ENCODE assay signal across 21 cellular contexts in the genomic region with DNA sequence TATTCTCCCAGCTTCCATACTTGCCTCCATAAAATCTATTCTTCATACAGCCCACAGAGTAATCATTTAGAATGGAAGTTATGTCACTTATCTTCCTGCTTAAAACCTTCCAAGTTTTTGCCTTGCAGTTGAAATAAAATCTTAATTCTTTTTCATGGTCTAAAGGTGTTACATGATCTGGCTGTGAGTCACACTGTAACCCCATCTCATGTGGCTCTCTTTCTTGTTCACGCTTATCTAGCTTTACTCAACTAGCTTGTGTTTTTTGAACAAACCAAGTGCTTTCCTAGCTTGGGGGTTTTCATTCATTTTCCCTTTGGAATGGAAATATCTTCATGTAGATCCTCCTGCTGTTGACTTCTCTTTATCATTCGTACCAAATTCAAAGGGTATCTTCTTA. TPM values are rescaled to one million over a fixed set of nuclear protein-coding genes. Genes with fewer than 3 reads are reported as not detected.
DNase-seq lines count a peak whose midpoint lies in the region; ATAC-seq and TF ChIP-seq lines count a peak whose summit lies in the region.
"Had no signal": no experiment of that assay in that cellular context is flagged by ENCODE, and none has a peak within 500 bp of the region (broad histone marks: within the 10 kb centered on the region; RNA-seq: fewer than 3 reads in every experiment).

No MANE protein-coding gene starts in this region.

- H3K27me3 Mint-ChIP-seq in MCF 10A (ENCODE audit: insufficient read depth, unreplicated experiment): no peaks in the 10 kb centered on the region
- H3K27me3 Mint-ChIP-seq in activated CD8-positive, alpha-beta T cell treated with anti-CD3 and anti-CD28 coated beads, Interleukin-2, amount 10 ng/mL, durations not matched to agents 7 days and 5 days (ENCODE audit: low read depth): no peaks in the 10 kb centered on the region
- no peaks in the 10 kb centered on the region for H3K27me3 Mint-ChIP-seq in stimulated activated naive CD8-positive, alpha-beta T cell treated with anti-CD3 and anti-CD28 coated beads, Interleukin-15, amount 100 ng/mL, for 72 hours
- H3K27me3 Mint-ChIP-seq: brain had no signal

- CTCF ChIA-PET in MCF 10A (lab: Yijun Ruan, JAX): interaction anchor here (1.2 kb wide), 1 partner anchor 13 kb away, joined by 5 read pairs; no protein-coding TSS in a partner anchor
- CTCF ChIA-PET in activated CD8-positive, alpha-beta T cell treated with anti-CD3 and anti-CD28 coated beads, Interleukin-2, amount 10 ng/mL, durations not matched to agents 7 days and 5 days (lab: Charles Lee): interaction anchor here (0.8 to 2.4 kb wide), 3 partner anchors 10 to 66 kb away, joined by 3 to 9 read pairs (median 5); no protein-coding TSS in a partner anchor

- no peaks in the 10 kb centered on the region for H3K4me1 ChIP-seq in breast epithelium
- H3K4me1 ChIP-seq in fibroblast of lung (ENCODE audit: control insufficient read depth, extremely low read depth, insufficient read depth, low read length): no peaks in the 10 kb centered on the region
- H3K4me1 ChIP-seq: Caco-2, psoas muscle, tibial nerve had no signal

- peaks cover 11% of the 10 kb centered on the region for H3K4me1 Mint-ChIP-seq in MCF 10A (ENCODE audit: insufficient read depth, unreplicated experiment)
- peaks cover 57% of the 10 kb centered on the region for H3K4me1 Mint-ChIP-seq in activated CD8-positive, alpha-beta T cell treated with anti-CD3 and anti-CD28 coated beads, Interleukin-2, amount 10 ng/mL, durations not matched to agents 7 days and 5 days (ENCODE audit: low read depth)
- H3K4me1 Mint-ChIP-seq in stimulated activated naive CD8-positive, alpha-beta T cell treated with anti-CD3 and anti-CD28 coated beads, Interleukin-15, amount 100 ng/mL, for 72 hours: peaks cover 55% of the 10 kb centered on the region
- H3K4me1 Mint-ChIP-seq: brain, neural crest cell had no signal

- H3K36me3 ChIP-seq in breast epithelium (no peaks in the 10 kb centered on the region), fibroblast of lung (ENCODE audit: control insufficient read depth, insufficient read depth, low read length) (no peaks in the 10 kb centered on the region)
- H3K36me3 ChIP-seq: spleen, tibial nerve had no signal

- H3K27me3 ChIP-seq in breast epithelium (no peaks in the 10 kb centered on the region), fibroblast of lung (ENCODE audit: control insufficient read depth, insufficient read depth, low read length) (no peaks in the 10 kb centered on the region)
- H3K27me3 ChIP-seq: spleen, tibial nerve had no signal

- H3K9ac ChIP-seq in fibroblast of lung (ENCODE audit: insufficient read depth, low read length): no peak overlapping the region

- H3K79me2 ChIP-seq in fibroblast of lung (ENCODE audit: control insufficient read depth, insufficient read depth, low read length): no peaks in the 10 kb centered on the region

- H3K4me3 Mint-ChIP-seq in MCF 10A (ENCODE audit: unreplicated experiment): no peak overlapping the region
- no peak overlapping the region for H3K4me3 Mint-ChIP-seq in activated CD8-positive, alpha-beta T cell treated with anti-CD3 and anti-CD28 coated beads, Interleukin-2, amount 10 ng/mL, durations not matched to agents 7 days and 5 days
- H3K4me3 Mint-ChIP-seq in stimulated activated naive CD8-positive, alpha-beta T cell treated with anti-CD3 and anti-CD28 coated beads, Interleukin-15, amount 100 ng/mL, for 72 hours: peak overlapping the region; percentile 60 to 71
- H3K4me3 Mint-ChIP-seq: brain, immature natural killer cell, neural crest cell had no signal

- no peak overlapping the region for H2AFZ ChIP-seq in fibroblast of lung (ENCODE audit: low read length)

- no peak for TF ChIP-seq POLR2A in breast epithelium (IDR thresholded peaks at IDR 0.05)

- intact Hi-C loops in MCF 10A (cut with micrococcal nuclease): no loop called here
- intact Hi-C loops in breast epithelium (cut with DNase I; ENCODE audit: low total_unique reads): no loop called here

- H4K20me1 ChIP-seq in fibroblast of lung (ENCODE audit: control insufficient read depth, extremely low read depth, insufficient read depth, low read length): no peaks in the 10 kb centered on the region

- H3K27ac ChIP-seq in breast epithelium (no peak overlapping the region), fibroblast of lung (ENCODE audit: insufficient read depth, low read length) (no peak overlapping the region)
- H3K27ac ChIP-seq: psoas muscle, spleen, tibial nerve had no signal

- POLR2A ChIA-PET in MCF 10A (lab: Yijun Ruan, JAX): no interaction called here
- POLR2A ChIA-PET in activated CD8-positive, alpha-beta T cell treated with anti-CD3 and anti-CD28 coated beads, Interleukin-2, amount 10 ng/mL, durations not matched to agents 7 days and 5 days (lab: Charles Lee): no interaction called here

- BruUV-seq in MCF 10A (replicated peaks; lab: Mats Ljungman, UMichigan): no TSS peak

- H3K9me3 ChIP-seq in breast epithelium (peaks cover 7 to 9% of the 10 kb centered on the region in 2 donors), fibroblast of lung (ENCODE audit: control insufficient read depth, insufficient read depth, low read depth, low read length) (no peaks in the 10 kb centered on the region)
- H3K9me3 ChIP-seq: Caco-2, psoas muscle had no signal

- H3K36me3 Mint-ChIP-seq in MCF 10A (ENCODE audit: insufficient read depth, unreplicated experiment): no peaks in the 10 kb centered on the region
- H3K36me3 Mint-ChIP-seq in activated CD8-positive, alpha-beta T cell treated with anti-CD3 and anti-CD28 coated beads, Interleukin-2, amount 10 ng/mL, durations not matched to agents 7 days and 5 days (ENCODE audit: low read depth): peaks cover 55% of the 10 kb centered on the region
- H3K36me3 Mint-ChIP-seq: brain had no signal

- H3K4me3 ChIP-seq in breast epithelium: no peak overlapping the region
- H3K4me3 ChIP-seq in fibroblast of lung (replicated peaks in 1 of 4; ENCODE audit: control extremely low read depth in 1 of 4, insufficient read depth in 1 of 4, low read depth in 3 of 4, low read length in 4 of 4): no peak overlapping the region
- H3K4me3 ChIP-seq: psoas muscle, spleen, tibial nerve had no signal

- TF ChIP-seq CTCF in MCF 10A (IDR thresholded peaks at IDR 0.05; ENCODE audit: unreplicated experiment) (no peak), breast epithelium (IDR thresholded peaks at IDR 0.05) (no peak), fibroblast of lung (conservative IDR thresholded peaks at IDR 0.05 in 1 of 2, IDR thresholded peaks at IDR 0.05 in 1 of 2; ENCODE audit: low read depth in 1 of 2, low read length in 2 of 2) (no peak)

- H3K9me3 Mint-ChIP-seq in MCF 10A (ENCODE audit: unreplicated experiment): peaks cover 8% of the 10 kb centered on the region
- H3K9me3 Mint-ChIP-seq in activated CD8-positive, alpha-beta T cell treated with anti-CD3 and anti-CD28 coated beads, Interleukin-2, amount 10 ng/mL, durations not matched to agents 7 days and 5 days (ENCODE audit: insufficient read depth): peaks cover 28% of the 10 kb centered on the region
- peaks cover 25 to 32% of the 10 kb centered on the region in 2 donors for H3K9me3 Mint-ChIP-seq in stimulated activated naive CD8-positive, alpha-beta T cell treated with anti-CD3 and anti-CD28 coated beads, Interleukin-15, amount 100 ng/mL, for 72 hours

- ATAC-seq in activated CD8-positive, alpha-beta T cell treated with anti-CD3 and anti-CD28 coated beads, Interleukin-2, amount 10 ng/mL, durations not matched to agents 7 days and 5 days: no peak
- ATAC-seq in stimulated activated naive CD8-positive, alpha-beta T cell treated with anti-CD3 and anti-CD28 coated beads, Interleukin-15, amount 100 ng/mL, for 72 hours: peak; percentile 92
- ATAC-seq in HG02759 (IDR thresholded peaks at IDR 0.05; ENCODE audit: unreplicated experiment): no peak
- ATAC-seq in GM19455 (IDR thresholded peaks at IDR 0.05; ENCODE audit: unreplicated experiment): no peak
- ATAC-seq: Panc1, psoas muscle had no signal

- peak; percentile 15 for DNase-seq in MCF 10A (ENCODE audit: unreplicated experiment)
- no peak for DNase-seq in breast epithelium (ENCODE audit: low spot score in 2 of 2)
- no peak for DNase-seq in activated CD8-positive, alpha-beta T cell treated with anti-CD3 and anti-CD28 coated beads, Interleukin-2, amount 10 ng/mL, durations not matched to agents 7 days and 5 days
- DNase-seq in fibroblast of lung (ENCODE audit: low read depth in 2 of 2): peak; percentile 19 to 66
- DNase-seq in stimulated activated naive CD8-positive, alpha-beta T cell treated with anti-CD3 and anti-CD28 coated beads, Interleukin-15, amount 100 ng/mL, for 72 hours: no peak
- no peak for DNase-seq in NCI-H748 treated with DMSO at 0.1 percent for 48 hours (lab: John Stamatoyannopoulos, UW)
- DNase-seq: activated CD4-positive, alpha-beta T cell treated with anti-CD3 and anti-CD28 coated beads for 4 hours; activated effector memory CD4-positive, alpha-beta T cell treated with Interleukin-2 at 50 U/mL for 16 hours; Caco-2; dermis blood vessel endothelial cell; immature natural killer cell; mesenchymal stem cell; NCI-H2081 treated with DMSO at 0.1 percent for 48 hours; psoas muscle; spleen had no signal

- H3K27ac Mint-ChIP-seq in MCF 10A (ENCODE audit: low read depth, unreplicated experiment): no peak overlapping the region
- peak overlapping the region; percentile 13 for H3K27ac Mint-ChIP-seq in activated CD8-positive, alpha-beta T cell treated with anti-CD3 and anti-CD28 coated beads, Interleukin-2, amount 10 ng/mL, durations not matched to agents 7 days and 5 days
- peak overlapping the region; percentile 22 to 75 for H3K27ac Mint-ChIP-seq in stimulated activated naive CD8-positive, alpha-beta T cell treated with anti-CD3 and anti-CD28 coated beads, Interleukin-15, amount 100 ng/mL, for 72 hours
- H3K27ac Mint-ChIP-seq: brain, immature natural killer cell had no signal

- H3K4me2 ChIP-seq in fibroblast of lung (ENCODE audit: extremely low read depth, insufficient read depth, low read length): no peak overlapping the region

RNA-seq across cellular contexts. Expression of a gene that starts 23.6 kb away (rescaled TPM):
- total RNA-seq in MCF 10A (2022) (not detected in 2 replicates), breast epithelium (1 to 10 TPM in 2 of 3 donors, under 1 TPM in 1; 0.96 to 2.6 (median 1.3) TPM), fibroblast of lung (not detected in 2 replicates)
- 100 to 1,000 TPM; 142 to 144 TPM for total RNA-seq in activated CD8-positive, alpha-beta T cell treated with anti-CD3 and anti-CD28 coated beads, Interleukin-2, amount 10 ng/mL, durations not matched to agents 7 days and 5 days
- not detected in 2 replicates for polyA plus RNA-seq in fibroblast of lung
- polyA plus RNA-seq in fibroblast of lung (2012): not detected in 2 replicates
- polyA minus RNA-seq in fibroblast of lung (ENCODE audit: low replicate concordance): not detected in 2 replicates
- total RNA-seq: Caco-2, dermis blood vessel endothelial cell, neural crest cell had no signal

Comparison
In these comparisons a context has a peak if more than half of its experiments do, and no peak if none do; other contexts are left out.
1. DNase-seq: peak in MCF 10A (single experiment) and fibroblast of lung (2 of 2); none in breast epithelium (0 of 2), activated CD8-positive, alpha-beta T cell treated with anti-CD3 and anti-CD28 coated beads, Interleukin-2, amount 10 ng/mL, durations not matched to agents 7 days and 5 days (single experiment), stimulated activated naive CD8-positive, alpha-beta T cell treated with anti-CD3 and anti-CD28 coated beads, Interleukin-15, amount 100 ng/mL, for 72 hours (0 of 2) and NCI-H748 treated with DMSO at 0.1 percent for 48 hours (single experiment).
2. H3K4me3 Mint-ChIP-seq: peak in stimulated activated naive CD8-positive, alpha-beta T cell treated with anti-CD3 and anti-CD28 coated beads, Interleukin-15, amount 100 ng/mL, for 72 hours (2 of 2); none in MCF 10A (single experiment) and activated CD8-positive, alpha-beta T cell treated with anti-CD3 and anti-CD28 coated beads, Interleukin-2, amount 10 ng/mL, durations not matched to agents 7 days and 5 days (single experiment).
3. RNA of a gene that starts 23.6 kb away (total RNA-seq): 142 to 144 TPM in activated CD8-positive, alpha-beta T cell treated with anti-CD3 and anti-CD28 coated beads, Interleukin-2, amount 10 ng/mL, durations not matched to agents 7 days and 5 days; 0.96 to 2.6 TPM in breast epithelium, not detected in MCF 10A and not detected in fibroblast of lung; every median in the first group is over 10 times any median in the second.